In the genomic region with DNA sequence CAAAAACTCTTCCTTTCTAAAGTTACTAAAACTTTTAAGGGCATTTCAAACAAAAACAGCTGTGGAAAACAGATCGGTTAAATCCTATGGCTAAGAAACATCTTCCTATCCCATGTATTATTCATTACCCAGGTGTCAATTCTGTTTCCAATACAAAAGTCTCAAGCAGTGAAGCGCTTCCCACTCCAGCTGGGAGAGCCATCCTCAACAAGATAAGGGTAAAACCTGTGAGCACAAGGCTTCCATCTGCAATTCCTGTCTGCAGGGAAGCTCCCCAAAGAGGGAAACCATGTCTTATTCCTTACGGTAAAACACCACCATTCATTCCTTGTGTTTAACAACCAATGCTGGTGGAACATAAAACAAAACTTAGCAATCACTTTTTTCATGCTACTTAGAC, we compare ENCODE assay signal across 15 cellular contexts. TPM values are rescaled to one million over a fixed set of nuclear protein-coding genes. Genes with fewer than 3 reads are reported as not detected.
DNase-seq lines count a peak whose midpoint lies in the region; ATAC-seq, FAIRE-seq and TF ChIP-seq lines count a peak whose summit lies in the region.
"Not testable (repeated sequence)": the region's sequence is repeated elsewhere in the genome, so short reads cannot be mapped to it uniquely, and the experiment has no call there.
"Had no signal": no experiment of that assay in that cellular context is flagged by ENCODE, and none has a peak within 500 bp of the region (broad histone marks: within the 10 kb centered on the region; RNA-seq: fewer than 3 reads in every experiment).

No MANE protein-coding gene starts in this region.

- not testable (repeated sequence) for H3F3A ChIP-seq in GM23338 (replicated peaks; ENCODE audit: low read depth); PC-3 (ENCODE audit: low read length, unreplicated experiment)

- dilution Hi-C loops in IMR-90 (cut with HindIII; ENCODE audit: low sequenced_read_pairs, unreplicated experiment); endothelial cell of umbilical vein (cut with MboI; ENCODE audit: extremely low pct_ligation_motif_present, low sequenced_read_pairs): not testable (repeated sequence)

- not testable (repeated sequence) for H3K18ac ChIP-seq in IMR-90 (ENCODE audit: low read depth, low read length)

- not testable (repeated sequence) for H3K27ac ChIP-seq in A673 (ENCODE audit: low read depth, low read length, poor library complexity, severe bottlenecking); GM23338 (ENCODE audit: low read depth); IMR-90 (ENCODE audit: insufficient read depth, low read length); PC-3 (ENCODE audit: low read length); Panc1 (ENCODE audit: low read length); GM12878 (ENCODE audit: control insufficient read depth, insufficient read depth); endothelial cell of umbilical vein (ENCODE audit: insufficient read depth, low read depth, low read length)

- TF ChIP-seq CTCF in A673 (conservative IDR thresholded peaks at IDR 0.05; ENCODE audit: low read depth, low read length); GM23338 (conservative IDR thresholded peaks at IDR 0.05; ENCODE audit: low read depth in 2 of 2); IMR-90 (conservative IDR thresholded peaks at IDR 0.05; ENCODE audit: low read depth, low read length); PC-3 (conservative IDR thresholded peaks at IDR 0.05; ENCODE audit: low read depth, low read length); Panc1 (IDR thresholded peaks at IDR 0.05); GM12878 (IDR thresholded peaks at IDR 0.05 in 2 of 3, conservative IDR thresholded peaks at IDR 0.05 in 1 of 3; ENCODE audit: control insufficient read depth in 2 of 3, extremely low read depth in 1 of 3, insufficient read depth in 1 of 3, low read depth in 3 of 3, low read length in 3 of 3); MCF 10A (IDR thresholded peaks at IDR 0.05; ENCODE audit: unreplicated experiment); endothelial cell of umbilical vein (IDR thresholded peaks at IDR 0.05; ENCODE audit: extremely low read depth in 1 of 2, insufficient read depth in 1 of 2, low read depth in 1 of 2, low read length in 2 of 2): not testable (repeated sequence)

- H3K36me3 Mint-ChIP-seq in GM23338 (ENCODE audit: low read depth); MCF 10A (ENCODE audit: insufficient read depth, unreplicated experiment): not testable (repeated sequence)

- WGBS in IMR-90 (ENCODE audit: extremely low coverage in 2 of 2, insufficient read length in 1 of 2), 2 experiments = no CpG with 5 or more reads among the region's 3 CpGs
- no CpG with 5 or more reads among the region's 3 CpGs for WGBS in GM12878 (ENCODE audit: insufficient coverage, insufficient replicate concordance, low lambda C conversion rate, missing lambda C conversion rate)

- not testable (repeated sequence) for H3K27me3 Mint-ChIP-seq in GM23338 (ENCODE audit: insufficient read depth, low read depth, poor library complexity); MCF 10A (ENCODE audit: insufficient read depth, unreplicated experiment)

- SMC1A ChIA-PET in GM12878 (lab: Charles Lee; ENCODE audit: uncharacterized antibody, unreplicated experiment) = not testable (repeated sequence)

- not testable (repeated sequence) for H3K4me1 Mint-ChIP-seq in GM23338; MCF 10A (ENCODE audit: insufficient read depth, unreplicated experiment)

- H3K27ac Mint-ChIP-seq in GM23338; MCF 10A (ENCODE audit: low read depth, unreplicated experiment): not testable (repeated sequence)

- not testable (repeated sequence) for H2AK5ac ChIP-seq in IMR-90 (ENCODE audit: low read depth, low read length)

- not testable (repeated sequence) for H2BK120ac ChIP-seq in IMR-90 (ENCODE audit: low read depth, low read length)

- CTCF ChIA-PET in A673 (lab: Charles Lee); IMR-90 (lab: Yijun Ruan, JAX); PC-3 (lab: Charles Lee); Panc1 (lab: Charles Lee); GM12878 (lab: Yijun Ruan, JAX); MCF 10A (lab: Yijun Ruan, JAX); endothelial cell of umbilical vein (lab: Charles Lee): not testable (repeated sequence)

- ATAC-seq in GM23338 = peak; percentile 65
- not testable (repeated sequence) for ATAC-seq in IMR-90 (ENCODE audit: low read depth); PC-3; Panc1; GM12878

- not testable (repeated sequence) for H2BK15ac ChIP-seq in IMR-90 (ENCODE audit: low read depth, low read length)

- TF ChIP-seq POLR2A in IMR-90 (IDR thresholded peaks at IDR 0.05; ENCODE audit: low read depth, low read length); GM12878 (IDR thresholded peaks at IDR 0.05; ENCODE audit: low read depth, low read length); endothelial cell of umbilical vein (IDR thresholded peaks at IDR 0.05; ENCODE audit: low read depth, low read length): not testable (repeated sequence)

- TF ChIP-seq RAD21 in IMR-90 (IDR thresholded peaks at IDR 0.05; ENCODE audit: low read length); GM12878 (IDR thresholded peaks at IDR 0.05; ENCODE audit: insufficient read depth, low read depth, low read length): not testable (repeated sequence)

- in situ Hi-C loops in IMR-90 (cut with MboI; ENCODE audit: low sequenced_read_pairs); Panc1 (cut with HindIII; ENCODE audit: low pct_unique_long_range_greater_than_20kb, low sequenced_read_pairs); GM12878 (cut with MboI): not testable (repeated sequence)

- H3K36me3 ChIP-seq in A673 (ENCODE audit: insufficient read depth, low read length, poor library complexity, severe bottlenecking); GM23338 (ENCODE audit: insufficient read depth); IMR-90 (ENCODE audit: control insufficient read depth, insufficient read depth, low read length); PC-3 (ENCODE audit: low read depth, low read length); Panc1 (ENCODE audit: control insufficient read depth, insufficient read depth, low read length); GM12878 (ENCODE audit: control insufficient read depth in 2 of 2, insufficient read depth in 2 of 2, low read length in 1 of 2); endothelial cell of umbilical vein (ENCODE audit: control insufficient read depth in 2 of 2, extremely low read depth in 1 of 2, insufficient read depth in 2 of 2, low read length in 2 of 2): not testable (repeated sequence)

- H4K91ac ChIP-seq in IMR-90 (ENCODE audit: insufficient read depth, low read depth, low read length) = not testable (repeated sequence)

- not testable (repeated sequence) for H3K14ac ChIP-seq in IMR-90 (replicated peaks; ENCODE audit: low read depth, low read length)

- POLR2A ChIA-PET in A673 (lab: Charles Lee; ENCODE audit: low non-redundant PET); IMR-90 (lab: Charles Lee; ENCODE audit: unreplicated experiment); PC-3 (lab: Charles Lee; ENCODE audit: unreplicated experiment); Panc1 (lab: Charles Lee); GM12878 (lab: Charles Lee); MCF 10A (lab: Yijun Ruan, JAX); endothelial cell of umbilical vein (lab: Charles Lee): not testable (repeated sequence)

- not testable (repeated sequence) for H3K4ac ChIP-seq in IMR-90 (ENCODE audit: low read depth, low read length)

- H3K9me2 ChIP-seq in GM23338 (ENCODE audit: insufficient read depth); PC-3 (replicated peaks; ENCODE audit: low read length): not testable (repeated sequence)

- not testable (repeated sequence) for H4K8ac ChIP-seq in IMR-90 (ENCODE audit: low read depth in 2 of 2, low read length in 2 of 2)

- H3K4me1 ChIP-seq in A673 (ENCODE audit: insufficient read depth, low read length, poor library complexity, severe bottlenecking); GM23338 (ENCODE audit: insufficient read depth); IMR-90 (ENCODE audit: control insufficient read depth, insufficient read depth, low read length); PC-3 (ENCODE audit: insufficient read depth, low read length); Panc1 (ENCODE audit: control insufficient read depth, insufficient read depth, low read length); GM12878 (ENCODE audit: control insufficient read depth, insufficient read depth, low read length); endothelial cell of umbilical vein (ENCODE audit: control insufficient read depth, extremely low read depth, insufficient read depth, low read length): not testable (repeated sequence)

- H3K9ac ChIP-seq in IMR-90 (ENCODE audit: low read depth, low read length); PC-3 (ENCODE audit: low read length); GM12878 (ENCODE audit: control insufficient read depth, insufficient read depth, low read length); endothelial cell of umbilical vein (replicated peaks; ENCODE audit: extremely low read depth, insufficient read depth, low read length): not testable (repeated sequence)

- not testable (repeated sequence) for H4K20me1 ChIP-seq in GM23338 (replicated peaks; ENCODE audit: insufficient read depth); IMR-90 (ENCODE audit: insufficient read depth, low read length); PC-3 (ENCODE audit: low read length); GM12878 (ENCODE audit: control insufficient read depth, insufficient read depth); endothelial cell of umbilical vein (replicated peaks; ENCODE audit: control insufficient read depth, extremely low read depth, insufficient read depth, low read length)

- not testable (repeated sequence) for H3K4me3 Mint-ChIP-seq in GM23338; MCF 10A (ENCODE audit: unreplicated experiment)

- RAD21 ChIA-PET in GM12878 (lab: Charles Lee; ENCODE audit: unreplicated experiment) = not testable (repeated sequence)

- H2AK9ac ChIP-seq in IMR-90 (replicated peaks; ENCODE audit: low read depth, low read length, poor library complexity) = not testable (repeated sequence)

- not testable (repeated sequence) for H3K56ac ChIP-seq in IMR-90 (ENCODE audit: extremely low read depth, insufficient read depth, low read length)

- H3K4me3 ChIP-seq in A673 (ENCODE audit: low read depth, low read length, poor library complexity, severe bottlenecking); GM23338; IMR-90 (ENCODE audit: insufficient read depth, low read depth, low read length); PC-3 (ENCODE audit: low read length); Panc1 (ENCODE audit: low read depth in 2 of 2, low read length in 2 of 2); GM12878; endothelial cell of umbilical vein (replicated peaks in 1 of 3; ENCODE audit: insufficient read depth in 1 of 3, low read depth in 1 of 3, low read length in 3 of 3): not testable (repeated sequence)

- not testable (repeated sequence) for H3K4me2 ChIP-seq in GM23338; IMR-90 (ENCODE audit: low read depth, low read length); PC-3 (ENCODE audit: low read length); GM12878 (ENCODE audit: control insufficient read depth, insufficient read depth); endothelial cell of umbilical vein (ENCODE audit: insufficient read depth, low read length)

- H2AFZ ChIP-seq in GM23338; IMR-90 (replicated peaks; ENCODE audit: low read length, poor library complexity); PC-3 (ENCODE audit: low read length); GM12878 (ENCODE audit: control insufficient read depth, low read depth, low read length); endothelial cell of umbilical vein (ENCODE audit: low read depth, low read length): not testable (repeated sequence)

- FAIRE-seq in GM12878 (lab: Jason Lieb, UNC); endothelial cell of umbilical vein (lab: Jason Lieb, UNC): not testable (repeated sequence)

- not testable (repeated sequence) for H2BK5ac ChIP-seq in IMR-90 (ENCODE audit: low read depth, low read length, poor library complexity, severe bottlenecking)

- not testable (repeated sequence) for H3K9me3 Mint-ChIP-seq in GM23338; MCF 10A (ENCODE audit: unreplicated experiment)

- not testable (repeated sequence) for H3K23ac ChIP-seq in IMR-90 (ENCODE audit: low read depth, low read length)

- H3K9me1 ChIP-seq in IMR-90 (ENCODE audit: insufficient read depth, low read length); endothelial cell of umbilical vein (replicated peaks; ENCODE audit: control insufficient read depth, extremely low read depth, insufficient read depth, low read length): not testable (repeated sequence)

- H3K27me3 ChIP-seq in A673 (replicated peaks; ENCODE audit: insufficient read depth, low read depth, low read length, poor library complexity); GM23338 (ENCODE audit: insufficient read depth); IMR-90 (ENCODE audit: control insufficient read depth, insufficient read depth, low read length); PC-3 (ENCODE audit: low read length); Panc1 (ENCODE audit: control insufficient read depth, insufficient read depth, low read length); GM12878 (replicated peaks in 1 of 2; ENCODE audit: control insufficient read depth in 2 of 2, insufficient read depth in 2 of 2, low read length in 1 of 2); endothelial cell of umbilical vein (ENCODE audit: control insufficient read depth in 2 of 2, insufficient read depth in 2 of 2, low read length in 2 of 2): not testable (repeated sequence)

- not testable (repeated sequence) for H4K5ac ChIP-seq in IMR-90 (ENCODE audit: low read depth, low read length)

- not testable (repeated sequence) for H3K79me2 ChIP-seq in GM23338 (replicated peaks; ENCODE audit: insufficient read depth); PC-3 (ENCODE audit: low read length); GM12878 (ENCODE audit: control insufficient read depth, insufficient read depth, low read length); endothelial cell of umbilical vein (ENCODE audit: control insufficient read depth, insufficient read depth, low read length)

- not testable (repeated sequence) for H3K79me1 ChIP-seq in IMR-90 (ENCODE audit: low read depth in 1 of 2, low read length in 2 of 2)

- intact Hi-C loops in A673 (cut with micrococcal nuclease; ENCODE audit: unreplicated experiment); IMR-90 (cut with micrococcal nuclease); PC-3 (cut with micrococcal nuclease); Panc1 (cut with micrococcal nuclease; ENCODE audit: unreplicated experiment); GM12878 (cut with micrococcal nuclease; ENCODE audit: unreplicated experiment); MCF 10A (cut with micrococcal nuclease); endothelial cell of umbilical vein (cut with micrococcal nuclease): not testable (repeated sequence)

- not testable (repeated sequence) for H3K9me3 ChIP-seq in A673 (ENCODE audit: low read depth, low read length, poor library complexity, severe bottlenecking); IMR-90 (ENCODE audit: control insufficient read depth, insufficient read depth, low read length); PC-3 (ENCODE audit: low read length); Panc1 (ENCODE audit: control insufficient read depth, insufficient read depth, low read depth, low read length); GM12878 (replicated peaks; ENCODE audit: control insufficient read depth, insufficient read depth, low read length); endothelial cell of umbilical vein (replicated peaks; ENCODE audit: control insufficient read depth, insufficient read depth, low read length)

- H2BK20ac ChIP-seq in IMR-90 (ENCODE audit: low read depth, low read length) = not testable (repeated sequence)

- BruUV-seq in A673 (replicated peaks; lab: Mats Ljungman, UMichigan) (TSS peak; percentile 76), IMR-90 (replicated peaks; lab: Mats Ljungman, UMichigan) (TSS peak; percentile 91), PC-3 (replicated peaks; lab: Mats Ljungman, UMichigan) (TSS peak; percentile 46), Panc1 (replicated peaks; lab: Mats Ljungman, UMichigan) (TSS peak; percentile 98), GM12878 (replicated peaks; lab: Mats Ljungman, UMichigan) (TSS peak; percentile 88), MCF 10A (replicated peaks; lab: Mats Ljungman, UMichigan) (TSS peak; percentile 49), endothelial cell of umbilical vein (replicated peaks; lab: Mats Ljungman, UMichigan) (TSS peak; percentile 26)

- DNase-seq in A673 (ENCODE audit: low spot score); GM23338 (ENCODE audit: low spot score); IMR-90; PC-3; Panc1 (ENCODE audit: low read depth, low spot score); GM12878 (ENCODE audit: low read depth, low spot score); MCF 10A (ENCODE audit: unreplicated experiment); endothelial cell of umbilical vein (ENCODE audit: low read depth, low spot score): not testable (repeated sequence)

- not testable (repeated sequence) for TF ChIP-seq EP300 in GM12878 (IDR thresholded peaks at IDR 0.05; ENCODE audit: borderline replicate concordance in 1 of 2, control insufficient read depth in 1 of 2, low read depth in 2 of 2, low read length in 2 of 2)

RNA-seq across cellular contexts. Expression of gene GOLGA6L6, which starts 38.8 kb away (rescaled TPM):
- not detected in 2 replicates for total RNA-seq in A673 (2021)
- total RNA-seq in GM23338 (2014; rRNA removed; shearing (Covaris generic)) = not detected in 2 replicates
- polyA plus RNA-seq in GM23338 (2016; fragmentation: Nextera tagmentation; extraction: Ambion mirVana) = not detected in 2 replicates
- not detected in 2 replicates for total RNA-seq in IMR-90 (2012; rRNA removed)
- not detected in 2 replicates for polyA plus RNA-seq in IMR-90 (2012; rRNA removed)
- polyA plus RNA-seq in IMR-90 (2012; cell fraction: cytosol; rRNA removed) = not detected in 2 replicates
- polyA plus RNA-seq in IMR-90 (2012; cell fraction: nucleus; rRNA removed; ENCODE audit: low replicate concordance) = not detected in 2 replicates
- not detected in 2 replicates for total RNA-seq in PC-3 (2014; rRNA removed)
- not detected for total RNA-seq in Panc1 (2021; ENCODE audit: unreplicated experiment)
- polyA plus RNA-seq in Panc1 (2012; ENCODE audit: insufficient read length) = not detected
- not detected in 2 replicates for total RNA-seq in GM12878 (2013; cell fraction: nucleolus; rRNA removed)
- not detected in 2 replicates for total RNA-seq in GM12878 (2014; rRNA removed)
- not detected in 2 replicates for total RNA-seq in GM12878 (2014; rRNA removed; fragmentation: Illumina TruSeq; extraction: Trizol)
- total RNA-seq in GM12878 (2021) = not detected in 2 replicates
- polyA plus RNA-seq in GM12878 (2011; ENCODE audit: low read depth) = not detected
- not detected in 2 replicates for polyA plus RNA-seq in GM12878 (2011; rRNA removed)
- polyA plus RNA-seq in GM12878 (2011; cell fraction: cytosol; rRNA removed) = not detected in 2 replicates
- polyA plus RNA-seq in GM12878 (2011; cell fraction: nucleus; rRNA removed) = not detected in 2 replicates
- polyA plus RNA-seq in GM12878 (2012) = not detected in 2 replicates
- polyA plus RNA-seq in GM12878 (2014; fragmentation: Illumina TruSeq; extraction: Trizol) = not detected in 2 replicates
- polyA plus RNA-seq in GM12878 (2014; fragmentation: Nextera tagmentation; extraction: Ambion mirVana) = not detected
- not detected in 2 replicates for polyA plus RNA-seq in GM12878 (2014; rRNA removed)
- not detected for polyA plus RNA-seq in GM12878 (2016; fragmentation: Nextera tagmentation; extraction: Ambion mirVana)
- not detected in 2 replicates for polyA minus RNA-seq in GM12878 (2011; rRNA and poly(A)+ RNA removed)
- polyA minus RNA-seq in GM12878 (2011; cell fraction: cytosol; rRNA and poly(A)+ RNA removed) = not detected in 2 replicates
- not detected in 2 replicates for polyA minus RNA-seq in GM12878 (2011; cell fraction: nucleus; rRNA and poly(A)+ RNA removed)
- not detected in 2 replicates for total RNA-seq in MCF 10A (2022)
- total RNA-seq in endothelial cell of umbilical vein = not detected in 2 replicates
- not detected in 2 replicates for polyA plus RNA-seq in endothelial cell of umbilical vein
- not detected in 2 replicates for polyA plus RNA-seq in endothelial cell of umbilical vein (2011; cell fraction: cytosol; rRNA removed)
- polyA plus RNA-seq in endothelial cell of umbilical vein (2011; cell fraction: nucleus; rRNA removed) = not detected in 2 replicates
- not detected in 2 replicates for polyA plus RNA-seq in endothelial cell of umbilical vein (2012)
- polyA minus RNA-seq in endothelial cell of umbilical vein = not detected in 2 replicates
- not detected for polyA minus RNA-seq in endothelial cell of umbilical vein (2011; cell fraction: cytosol; rRNA and poly(A)+ RNA removed)
- not detected in 2 replicates for polyA minus RNA-seq in endothelial cell of umbilical vein (2011; cell fraction: nucleus; rRNA and poly(A)+ RNA removed)
- total RNA-seq: A172; CD4-positive, alpha-beta memory T cell; CD4-positive, CD25-positive, alpha-beta regulatory T cell; CD8-positive, alpha-beta memory T cell had no signal
- polyA plus RNA-seq: A549; AG04450; CD14-positive monocyte; CD4-positive, alpha-beta memory T cell; CD4-positive, CD25-positive, alpha-beta regulatory T cell; CD8-positive, alpha-beta memory T cell had no signal
